10 cellular contexts compared by ENCODE assay signal in the genomic region with DNA sequence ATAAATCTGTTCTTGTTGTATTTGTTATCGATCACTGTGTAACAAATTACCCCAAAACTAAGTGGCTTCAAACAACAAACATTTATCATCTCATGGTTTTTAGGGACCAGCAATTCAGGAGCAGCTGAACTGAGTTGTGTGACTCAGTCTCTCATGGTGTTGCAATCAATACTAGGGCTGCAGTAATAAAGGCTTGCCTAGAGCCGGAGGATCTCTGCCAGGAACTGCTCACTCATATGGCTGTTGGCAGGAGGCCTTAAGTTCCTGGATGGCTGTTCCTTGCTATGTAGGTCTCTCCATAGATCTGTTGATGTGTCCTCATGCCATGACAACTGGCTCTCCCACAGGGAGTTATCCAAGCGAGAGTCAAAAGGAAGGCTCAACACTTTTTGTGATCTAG. TPM values are rescaled to one million over a fixed set of nuclear protein-coding genes. Genes with fewer than 3 reads are reported as not detected.
DNase-seq lines count a peak whose midpoint lies in the region; ATAC-seq and TF ChIP-seq lines count a peak whose summit lies in the region.
"Had no signal": no experiment of that assay in that cellular context is flagged by ENCODE, and none has a peak within 500 bp of the region (broad histone marks: within the 10 kb centered on the region; RNA-seq: fewer than 3 reads in every experiment).

No MANE protein-coding gene starts in this region.

- H3K9me3 Mint-ChIP-seq in activated naive CD4-positive, alpha-beta T cell treated with anti-CD3 and anti-CD28 coated beads, Interleukin-2, amount 10 ng/mL, durations not matched to agents 7 days and 5 days = no peaks in the 10 kb centered on the region

- H3K4me1 Mint-ChIP-seq in activated naive CD4-positive, alpha-beta T cell treated with anti-CD3 and anti-CD28 coated beads, Interleukin-2, amount 10 ng/mL, durations not matched to agents 7 days and 5 days = peaks cover 28% of the 10 kb centered on the region

- H3K36me3 Mint-ChIP-seq in activated naive CD4-positive, alpha-beta T cell treated with anti-CD3 and anti-CD28 coated beads, Interleukin-2, amount 10 ng/mL, durations not matched to agents 7 days and 5 days = peaks cover 9% of the 10 kb centered on the region

- no peak for TF ChIP-seq CTCF in AG09319 (IDR thresholded peaks at IDR 0.05; ENCODE audit: low read depth, low read length)

- ATAC-seq in HG03045 (IDR thresholded peaks at IDR 0.05; ENCODE audit: unreplicated experiment) = no peak
- ATAC-seq in HG02610 (IDR thresholded peaks at IDR 0.05; ENCODE audit: unreplicated experiment) = no peak

- peaks cover 4% of the 10 kb centered on the region for H3K27me3 Mint-ChIP-seq in activated naive CD4-positive, alpha-beta T cell treated with anti-CD3 and anti-CD28 coated beads, Interleukin-2, amount 10 ng/mL, durations not matched to agents 7 days and 5 days

- H3K27ac Mint-ChIP-seq in activated naive CD4-positive, alpha-beta T cell treated with anti-CD3 and anti-CD28 coated beads, Interleukin-2, amount 10 ng/mL, durations not matched to agents 7 days and 5 days = no peak overlapping the region

- peak; percentile 86 for DNase-seq in AG09319 (ENCODE audit: extremely low read depth, low read depth)
- peak; percentile 88 for DNase-seq in LHCN-M2 (ENCODE audit: low read depth)
- peak; percentile 81 for DNase-seq in astrocyte of the hippocampus (ENCODE audit: low read depth, low spot score)
- peak; percentile 82 for DNase-seq in kidney tubule cell (ENCODE audit: low spot score)
- DNase-seq in NCI-H1694 (lab: John Stamatoyannopoulos, UW) = no peak
- no peak for DNase-seq in activated naive CD4-positive, alpha-beta T cell treated with anti-CD3 and anti-CD28 coated beads, Interleukin-2, amount 10 ng/mL, durations not matched to agents 7 days and 5 days
- DNase-seq: activated naive CD4-positive, alpha-beta T cell treated with anti-CD3 and anti-CD28 coated beads, Interleukin-2, amount 50 U/mL, for 16 hours; NCI-H146 had no signal

- CTCF ChIA-PET in activated naive CD4-positive, alpha-beta T cell treated with anti-CD3 and anti-CD28 coated beads, Interleukin-2, amount 10 ng/mL, durations not matched to agents 7 days and 5 days (lab: Charles Lee) = no interaction called here

- no peak overlapping the region for H3K4me3 Mint-ChIP-seq in activated naive CD4-positive, alpha-beta T cell treated with anti-CD3 and anti-CD28 coated beads, Interleukin-2, amount 10 ng/mL, durations not matched to agents 7 days and 5 days

RNA-seq across cellular contexts. Expression of a gene that starts 3.8 kb away (rescaled TPM):
- total RNA-seq in LHCN-M2 (2014; rRNA removed) = 130 and 134 TPM in 2 replicates
- 51.5 TPM for polyA plus RNA-seq in LHCN-M2 (2012)

RNA-seq across cellular contexts. Expression of a gene that starts 7.9 kb away (rescaled TPM):
- total RNA-seq in LHCN-M2 (2014; rRNA removed) = 83.3 and 98.4 TPM in 2 replicates
- 16.7 TPM for polyA plus RNA-seq in LHCN-M2 (2012)

RNA-seq across cellular contexts. Expression of a gene that starts 26.7 kb away (rescaled TPM):
- total RNA-seq in LHCN-M2 (2014; rRNA removed) = 20.2 and 20.5 TPM in 2 replicates
- polyA plus RNA-seq in LHCN-M2 (2012) = 3.7 TPM

Comparison
In these comparisons a context has a peak if more than half of its experiments do, and no peak if none do; other contexts are left out.
1. DNase-seq: peak in AG09319 (single experiment), LHCN-M2 (single experiment), astrocyte of the hippocampus (single experiment) and kidney tubule cell (single experiment); none in NCI-H1694 (single experiment) and activated naive CD4-positive, alpha-beta T cell treated with anti-CD3 and anti-CD28 coated beads, Interleukin-2, amount 10 ng/mL, durations not matched to agents 7 days and 5 days (single experiment).